Comparison of ENCODE assay signal across 25 cellular contexts in the genomic region with DNA sequence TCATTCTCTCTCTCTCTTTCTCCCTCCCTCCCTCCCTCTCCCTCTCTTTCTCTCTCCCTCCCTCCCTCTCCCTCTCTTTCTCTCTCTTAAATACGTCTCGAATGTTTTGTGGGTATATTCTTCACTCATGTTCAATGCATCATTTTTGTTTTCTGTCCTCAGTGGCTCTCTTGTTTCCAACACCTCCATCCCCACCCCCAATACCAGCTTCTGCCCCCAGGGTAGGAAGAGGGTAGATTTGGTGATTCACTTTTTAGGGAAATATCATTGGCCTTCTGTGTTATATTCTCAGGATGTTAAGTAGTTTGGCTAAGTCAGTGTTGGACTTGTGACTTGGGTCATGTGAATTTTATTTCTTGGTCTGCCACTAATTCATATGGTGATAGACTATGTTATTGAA.
"Had no signal": no experiment of that assay in that cellular context is flagged by ENCODE, and none has a peak within 500 bp of the region (broad histone marks: within the 10 kb centered on the region; RNA-seq: fewer than 3 reads in every experiment).

No MANE protein-coding gene starts in this region.

- H3K27me3 ChIP-seq: neural progenitor cell, ovary, right lobe of liver, sigmoid colon, stomach, thyroid gland, tibial nerve, upper lobe of left lung, vagina had no signal

- FAIRE-seq: small intestine, urothelium cell line had no signal

- H3K4me1 ChIP-seq: neural progenitor cell, parathyroid adenoma, psoas muscle, right lobe of liver had no signal

- H3K9me3 ChIP-seq: ovary, psoas muscle, right lobe of liver, sigmoid colon, thoracic aorta, thyroid gland, upper lobe of left lung, vagina had no signal

- ATAC-seq: psoas muscle; right cardiac atrium; right lobe of liver; stimulated activated effector memory CD8-positive, alpha-beta T cell treated with anti-CD3 and anti-CD28 coated beads, Interleukin-12 subunit alpha, Interleukin-12 subunit beta, amount 100 ng/mL, for 72 hours; stimulated activated naive B cell treated with anti-CD40 and anti-IgM and Interleukin-4, amounts not matched to agents 10 μg/mL and 1 μg/mL and 100 μg/mL, for 72 hours had no signal

- H3K4me3 ChIP-seq: neural progenitor cell, ovary, psoas muscle, right lobe of liver, sigmoid colon, stomach, thoracic aorta, thyroid gland, tibial nerve, upper lobe of left lung, vagina had no signal

- H3K4me2 ChIP-seq: neural progenitor cell had no signal

- H3K79me2 ChIP-seq: parathyroid adenoma had no signal

- DNase-seq: occipital lobe; ovary; posterior cingulate gyrus; psoas muscle; right cardiac atrium; right lobe of liver; sigmoid colon; small intestine; stimulated activated CD4-positive, alpha-beta T cell treated with anti-CD3 and anti-CD28 coated beads, Interleukin-15, amount 100 ng/mL, for 24 hours; stimulated activated CD4-positive, alpha-beta T cell treated with anti-CD3 and anti-CD28 coated beads, Interleukin-2, amount 100 ng/mL, for 24 hours; stimulated activated CD4-positive, alpha-beta T cell treated with anti-CD3 and anti-CD28 coated beads, Interleukin-2, amount 100 ng/mL, for 48 hours; stimulated activated CD4-positive, alpha-beta T cell treated with anti-CD3 and anti-CD28 coated beads, Interleukin-4, amount 100 ng/mL, for 24 hours; stimulated activated naive B cell treated with anti-CD40 and anti-IgM and Interleukin-4, amounts not matched to agents 10 μg/mL and 1 μg/mL and 100 μg/mL, for 72 hours; stimulated activated naive CD4-positive, alpha-beta T cell treated with Interleukin-2 at 50 U/mL for 16 hours; stomach; thyroid gland; trophoblast cell; upper lobe of left lung had no signal

- H3K36me3 ChIP-seq: neural progenitor cell, ovary, right lobe of liver, sigmoid colon, stomach, thoracic aorta, thyroid gland, tibial nerve, upper lobe of left lung, vagina had no signal

- H2AFZ ChIP-seq: neural progenitor cell, parathyroid adenoma had no signal

- H3K9ac ChIP-seq: neural progenitor cell, parathyroid adenoma had no signal

- H3K27ac ChIP-seq: neural progenitor cell, ovary, parathyroid adenoma, psoas muscle, right lobe of liver, sigmoid colon, stomach, thoracic aorta, thyroid gland, tibial nerve, upper lobe of left lung, vagina had no signal
